Comparison of ENCODE assay signal across 14 cellular contexts in the genomic region with DNA sequence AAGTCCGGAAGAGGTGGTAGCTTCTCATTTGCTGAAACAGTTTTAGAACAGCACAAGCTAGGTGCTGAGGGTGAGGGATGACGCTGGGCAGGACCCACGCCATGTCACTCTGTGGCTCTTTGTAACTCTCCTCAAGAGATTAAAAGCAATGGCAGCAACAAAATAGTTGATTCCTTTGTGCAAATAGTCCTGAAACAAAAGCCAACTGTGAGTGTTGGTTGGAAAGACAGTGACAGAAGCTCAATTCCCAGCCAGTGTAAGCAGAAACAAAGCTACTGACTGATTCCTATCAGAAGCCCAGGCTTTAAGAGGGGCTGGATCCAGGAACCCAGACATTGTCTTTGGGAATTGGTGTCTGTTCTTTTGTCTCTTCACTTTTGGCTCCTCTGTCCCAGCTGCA.
"Had no signal": no experiment of that assay in that cellular context is flagged by ENCODE, and none has a peak within 500 bp of the region (broad histone marks: within the 10 kb centered on the region; RNA-seq: fewer than 3 reads in every experiment).

No MANE protein-coding gene starts in this region.

- H3K27me3 ChIP-seq: dorsolateral prefrontal cortex, hepatocyte, ovary, suprapubic skin had no signal

- H3K4me3 Mint-ChIP-seq: activated T-helper 1 cell treated with anti-CD3 and anti-CD28 coated beads, Interleukin-12 subunit alpha, Interleukin-12 subunit beta, Interleukin-2, Interleukin-4 antibody, amounts not matched to agents 30 ng/mL and 10 ng/mL and 1 ng/mL, durations not matched to agents 14 hours and 24 hours and 36 hours; T-helper 2 cell treated with Interferon-gamma antibody and Interleukin-4, amounts not matched to agents 5 μg/mL and 100 μg/mL, for 36 hours had no signal

- H3K36me3 ChIP-seq: ovary had no signal

- H3K27ac Mint-ChIP-seq: activated T-helper 1 cell treated with anti-CD3 and anti-CD28 coated beads, Interleukin-12 subunit alpha, Interleukin-12 subunit beta, Interleukin-2, Interleukin-4 antibody, amounts not matched to agents 30 ng/mL and 10 ng/mL and 1 ng/mL, durations not matched to agents 14 hours and 24 hours and 36 hours; T-helper 2 cell treated with Interferon-gamma antibody and Interleukin-4, amounts not matched to agents 5 μg/mL and 100 μg/mL, for 36 hours had no signal

- H3K9me3 ChIP-seq: ovary, suprapubic skin had no signal

- DNase-seq: activated CD4-positive, alpha-beta T cell treated with anti-CD3 and anti-CD28 coated beads, Interleukin-2, amount 50 U/mL, for 1 hour; activated naive CD4-positive, alpha-beta T cell treated with Interleukin-2 at 50 U/mL for 16 hours; dorsolateral prefrontal cortex; erythroblast; ovary; retina; stimulated activated CD4-positive, alpha-beta T cell treated with anti-CD3 and anti-CD28 coated beads, Interleukin-4, amount 100 ng/mL, for 4 hours; stimulated activated CD8-positive, alpha-beta memory T cell treated with anti-CD3 and anti-CD28 coated beads, Interleukin-4, amount 100 ng/mL, for 48 hours; stimulated activated naive CD4-positive, alpha-beta T cell treated with Interleukin-2 at 50 U/mL for 16 hours had no signal

- H3K4me3 ChIP-seq: dorsolateral prefrontal cortex, hepatocyte, ovary, smooth muscle cell, suprapubic skin had no signal

- H3K27ac ChIP-seq: hepatocyte, ovary, suprapubic skin had no signal

- H3K9me3 Mint-ChIP-seq: activated T-helper 1 cell treated with anti-CD3 and anti-CD28 coated beads, Interleukin-12 subunit alpha, Interleukin-12 subunit beta, Interleukin-2, Interleukin-4 antibody, amounts not matched to agents 30 ng/mL and 10 ng/mL and 1 ng/mL, durations not matched to agents 14 hours and 24 hours and 36 hours; T-helper 2 cell treated with Interferon-gamma antibody and Interleukin-4, amounts not matched to agents 5 μg/mL and 100 μg/mL, for 36 hours had no signal
